ENCODE assay signal across 16 cellular contexts in the genomic region with DNA sequence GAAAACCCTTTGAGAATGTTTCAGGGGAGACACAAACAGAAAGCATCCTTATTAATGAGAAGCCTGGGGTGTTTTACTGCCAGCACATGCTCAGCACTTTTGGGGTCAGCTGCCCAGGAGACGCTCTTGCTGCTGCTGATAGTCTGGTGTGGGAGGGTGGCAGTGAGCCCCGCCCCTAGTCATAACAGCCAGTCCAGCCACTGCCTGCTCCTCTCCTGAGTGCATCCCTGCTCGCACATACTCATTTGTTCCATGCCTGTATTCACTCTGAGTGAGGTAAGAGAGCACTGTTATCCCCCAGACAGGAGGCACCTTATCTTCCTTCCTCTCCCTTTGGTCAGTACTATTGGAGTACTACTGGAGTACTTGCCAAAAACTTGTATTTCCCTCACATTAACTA.
"Had no signal": no experiment of that assay in that cellular context is flagged by ENCODE, and none has a peak within 500 bp of the region (broad histone marks: within the 10 kb centered on the region; RNA-seq: fewer than 3 reads in every experiment).

No MANE protein-coding gene starts in this region.

- H3K27me3 ChIP-seq: body of pancreas, testis, upper lobe of left lung had no signal

- H3K9me3 Mint-ChIP-seq: immature natural killer cell; stimulated activated naive CD8-positive, alpha-beta T cell treated with anti-CD3 and anti-CD28 coated beads, Interleukin-15, Interleukin-2, amounts not matched to agents 100 ng/mL and 50 ng/mL, for 24 hours; T-cell had no signal

- H3K4me3 Mint-ChIP-seq: immature natural killer cell; stimulated activated naive CD8-positive, alpha-beta T cell treated with anti-CD3 and anti-CD28 coated beads, Interleukin-15, Interleukin-2, amounts not matched to agents 100 ng/mL and 50 ng/mL, for 24 hours; T-cell had no signal

- H3K27ac Mint-ChIP-seq: stimulated activated naive CD8-positive, alpha-beta T cell treated with anti-CD3 and anti-CD28 coated beads, Interleukin-15, Interleukin-2, amounts not matched to agents 100 ng/mL and 50 ng/mL, for 24 hours; T-cell had no signal

- DNase-seq: activated CD4-positive, alpha-beta T cell treated with anti-CD3 and anti-CD28 coated beads for 1 hour; activated naive CD4-positive, alpha-beta T cell treated with anti-CD3 and anti-CD28 coated beads, Interleukin-2, amount 50 U/mL, for 16 hours; amygdala; body of pancreas; central memory CD4-positive, alpha-beta T cell; immature natural killer cell; midbrain; SK-N-SH; T-cell; T-helper 9 cell; testis; upper lobe of left lung had no signal

- H3K27ac ChIP-seq: body of pancreas, coronary artery, testis, upper lobe of left lung, VCaP had no signal

- ATAC-seq: body of pancreas, sciatic nerve, T-cell had no signal

- H3K27me3 Mint-ChIP-seq: stimulated activated naive CD8-positive, alpha-beta T cell treated with anti-CD3 and anti-CD28 coated beads, Interleukin-15, Interleukin-2, amounts not matched to agents 100 ng/mL and 50 ng/mL, for 24 hours; T-cell had no signal

- H3K4me1 ChIP-seq: testis, upper lobe of left lung had no signal

- H3K4me1 Mint-ChIP-seq: immature natural killer cell, T-cell had no signal
